19 cellular contexts compared by ENCODE assay signal in genomic region chr2:102138331-102138730, GRCh38. TPM values are rescaled to one million over a fixed set of nuclear protein-coding genes. Genes with fewer than 3 reads are reported as not detected.
DNase-seq lines count a peak whose midpoint lies in the region; ATAC-seq lines count a peak whose summit lies in the region.
"Had no signal": no experiment of that assay in that cellular context is flagged by ENCODE, and none has a peak within 500 bp of the region (broad histone marks: within the 10 kb centered on the region; RNA-seq: fewer than 3 reads in every experiment).

No MANE protein-coding gene starts in this region.

- peaks cover 9 to 29% of the 10 kb centered on the region in 2 donors for H3K4me1 Mint-ChIP-seq in effector memory CD8-positive, alpha-beta T cell (ENCODE audit: low read depth in 2 of 2)

- ATAC-seq in activated naive CD4-positive, alpha-beta T cell treated with anti-CD3 and anti-CD28 coated beads, Interleukin-2, amount 50 U/mL, for 72 hours, result peak; percentile 21 to 22
- ATAC-seq in effector memory CD8-positive, alpha-beta T cell (replicated peaks), result peak; percentile 67
- no peak for ATAC-seq in GM21367 (IDR thresholded peaks at IDR 0.05; ENCODE audit: unreplicated experiment)
- ATAC-seq: right cardiac atrium, WTC11 had no signal

- peaks cover 25 to 30% of the 10 kb centered on the region in 2 donors for H3K27me3 Mint-ChIP-seq in effector memory CD8-positive, alpha-beta T cell

- peaks cover 10 to 12% of the 10 kb centered on the region in 2 donors for H3K9me3 Mint-ChIP-seq in activated naive CD4-positive, alpha-beta T cell treated with anti-CD3 and anti-CD28 coated beads, Interleukin-2, amount 50 U/mL, for 72 hours
- peaks cover 0 to 7% of the 10 kb centered on the region in 2 donors for H3K9me3 Mint-ChIP-seq in effector memory CD8-positive, alpha-beta T cell
- H3K9me3 Mint-ChIP-seq: WTC11 had no signal

- H3K4me3 Mint-ChIP-seq in effector memory CD8-positive, alpha-beta T cell, result peak overlapping the region; percentile 1 to 8
- H3K4me3 Mint-ChIP-seq: mesothelial cell of epicardium, WTC11 had no signal

- peaks cover 22 to 63% of the 10 kb centered on the region in 2 donors for H3K36me3 Mint-ChIP-seq in activated naive CD4-positive, alpha-beta T cell treated with anti-CD3 and anti-CD28 coated beads, Interleukin-2, amount 50 U/mL, for 72 hours
- peaks cover 3% of the 10 kb centered on the region for H3K36me3 Mint-ChIP-seq in effector memory CD8-positive, alpha-beta T cell (ENCODE audit: insufficient read depth)
- H3K36me3 Mint-ChIP-seq: mesothelial cell of epicardium, WTC11 had no signal

- DNase-seq in activated naive CD4-positive, alpha-beta T cell treated with anti-CD3 and anti-CD28 coated beads, Interleukin-2, amount 50 U/mL, for 72 hours (ENCODE audit: low spot score in 2 of 2), result no peak
- no peak for DNase-seq in activated naive CD4-positive, alpha-beta T cell treated with anti-CD3 and anti-CD28 coated beads, Interleukin-2, amount 50 U/mL, for 16 hours
- DNase-seq in NOMO-1 treated with dmso at 0.1 percent for 144 hours (lab: John Stamatoyannopoulos, UW; ENCODE audit: unreplicated experiment) (peak; percentile 48), DMS 273 treated with DMSO at 0.1 percent for 48 hours (lab: John Stamatoyannopoulos, UW) (no peak), AG20443 (ENCODE audit: low spot score) (no peak), NCI-H1092 (lab: John Stamatoyannopoulos, UW) (no peak)
- no peak for DNase-seq in effector memory CD8-positive, alpha-beta T cell
- DNase-seq: activated CD8-positive, alpha-beta memory T cell treated with anti-CD3 and anti-CD28 coated beads, Interleukin-2, amount 50 U/mL, for 4 hours; anterior cingulate cortex; cerebellar nuclear complex; DMS53; hippocampal formation; kidney glomerular epithelial cell; NCI-H1092 treated with DMSO at 0.1 percent for 48 hours; right cardiac atrium; substantia nigra had no signal

- H3K27ac Mint-ChIP-seq in activated naive CD4-positive, alpha-beta T cell treated with anti-CD3 and anti-CD28 coated beads, Interleukin-2, amount 50 U/mL, for 72 hours, result peak overlapping the region; percentile 8 to 83
- no peak overlapping the region for H3K27ac Mint-ChIP-seq in effector memory CD8-positive, alpha-beta T cell
- H3K27ac Mint-ChIP-seq: mesothelial cell of epicardium, WTC11 had no signal

RNA-seq across cellular contexts. Expression of gene IL1R1, which starts 4.2 kb away (rescaled TPM):
- total RNA-seq in activated naive CD4-positive, alpha-beta T cell treated with anti-CD3 and anti-CD28 coated beads, Interleukin-2, amount 50 U/mL, for 72 hours, result 1 to 10 TPM; 6.8 to 6.9 TPM

RNA-seq across cellular contexts. Expression of gene IL1RL2, which starts 48.5 kb away (rescaled TPM):
- under 1 TPM in 1 of 2 donors, not detected in 1; 0.75 TPM for total RNA-seq in activated naive CD4-positive, alpha-beta T cell treated with anti-CD3 and anti-CD28 coated beads, Interleukin-2, amount 50 U/mL, for 72 hours
- total RNA-seq: mesothelial cell of epicardium, WTC11 had no signal

Comparison
In these comparisons a context has a peak if more than half of its experiments do, and no peak if none do; other contexts are left out.
1. H3K27ac Mint-ChIP-seq: peak in activated naive CD4-positive, alpha-beta T cell treated with anti-CD3 and anti-CD28 coated beads, Interleukin-2, amount 50 U/mL, for 72 hours (2 of 2); none in effector memory CD8-positive, alpha-beta T cell (0 of 2).